ENCODE assay signal across 2 cellular contexts in genomic region chr12:53170876-53171724, GRCh38.
TF ChIP-seq lines count a peak whose summit lies in the region.

No MANE protein-coding gene starts in this region.

TF ChIP-seq in SK-N-SH treated with all-trans-retinoic acid at 6 μM for 48 hours, 23 proteins besides CTCF, POLR2A, EP300 and RAD21 (continued from another document):
- TF ChIP-seq POU6F1 (CRISPR knock-in tag; IDR thresholded peaks at IDR 0.05; ENCODE audit: borderline replicate concordance, low read depth), result no peak
- TF ChIP-seq PATZ1 (CRISPR knock-in tag; IDR thresholded peaks at IDR 0.05; ENCODE audit: borderline replicate concordance), result no peak
- TF ChIP-seq SNAI2 (CRISPR knock-in tag; IDR thresholded peaks at IDR 0.05), result no peak
- TF ChIP-seq OSR1 (CRISPR knock-in tag; IDR thresholded peaks at IDR 0.05), result no peak
- TF ChIP-seq TOX (CRISPR knock-in tag; IDR thresholded peaks at IDR 0.05; ENCODE audit: borderline replicate concordance), result no peak
- TF ChIP-seq CSDC2 (CRISPR knock-in tag; IDR thresholded peaks at IDR 0.05), result no peak
- no peak for TF ChIP-seq TSHZ2 (CRISPR knock-in tag; IDR thresholded peaks at IDR 0.05)

TF ChIP-seq in WTC11, 78 proteins besides CTCF, POLR2A, EP300 and RAD21:
- no peak for TF ChIP-seq ARID4B (CRISPR knock-in tag; IDR thresholded peaks at IDR 0.05; ENCODE audit: borderline replicate concordance)
- no peak for TF ChIP-seq IRF2 (CRISPR knock-in tag; IDR thresholded peaks at IDR 0.05; ENCODE audit: borderline replicate concordance, low read depth)
- TF ChIP-seq FOXJ3 (CRISPR knock-in tag; IDR thresholded peaks at IDR 0.05; ENCODE audit: borderline replicate concordance), result no peak
- TF ChIP-seq CREB1 (CRISPR knock-in tag; IDR thresholded peaks at IDR 0.05), result no peak
- TF ChIP-seq CDX4 (CRISPR knock-in tag; IDR thresholded peaks at IDR 0.05; ENCODE audit: borderline replicate concordance), result no peak
- no peak for TF ChIP-seq MXD4 (CRISPR knock-in tag; IDR thresholded peaks at IDR 0.05; ENCODE audit: borderline replicate concordance)
- TF ChIP-seq E2F5 (CRISPR knock-in tag; IDR thresholded peaks at IDR 0.05), result no peak
- no peak for TF ChIP-seq AR (CRISPR knock-in tag; IDR thresholded peaks at IDR 0.05)
- no peak for TF ChIP-seq TEAD1 (CRISPR knock-in tag; IDR thresholded peaks at IDR 0.05)
- TF ChIP-seq TCF7 (CRISPR knock-in tag; IDR thresholded peaks at IDR 0.05; ENCODE audit: low read depth), result no peak
- no peak for TF ChIP-seq NR2C2 (CRISPR knock-in tag; IDR thresholded peaks at IDR 0.05)
- no peak for TF ChIP-seq ZNF138 (CRISPR knock-in tag; conservative IDR thresholded peaks at IDR 0.05)
- TF ChIP-seq CBFB (CRISPR knock-in tag; IDR thresholded peaks at IDR 0.05; ENCODE audit: low read depth), result no peak
- no peak for TF ChIP-seq ETV6 (CRISPR knock-in tag; IDR thresholded peaks at IDR 0.05)
- no peak for TF ChIP-seq MLX (CRISPR knock-in tag; IDR thresholded peaks at IDR 0.05)
- no peak for TF ChIP-seq TEAD4 (CRISPR knock-in tag; IDR thresholded peaks at IDR 0.05)
- TF ChIP-seq USF2 (CRISPR knock-in tag; IDR thresholded peaks at IDR 0.05), result no peak
- no peak for TF ChIP-seq HMGXB4 (CRISPR knock-in tag; IDR thresholded peaks at IDR 0.05)
